Comparison of ENCODE assay signal across 10 cellular contexts in genomic region chr18:51082571-51083264, GRCh38. TPM values are rescaled to one million over a fixed set of nuclear protein-coding genes. Genes with fewer than 3 reads are reported as not detected.
DNase-seq lines count a peak whose midpoint lies in the region; ATAC-seq and TF ChIP-seq lines count a peak whose summit lies in the region.
"Had no signal": no experiment of that assay in that cellular context is flagged by ENCODE, and none has a peak within 500 bp of the region (broad histone marks: within the 10 kb centered on the region; RNA-seq: fewer than 3 reads in every experiment).

No MANE protein-coding gene starts in this region.

- H3K4me1 ChIP-seq in CD4-positive, CD25-positive, alpha-beta regulatory T cell (ENCODE audit: control insufficient read depth, insufficient read depth, low read length, poor library complexity, severe bottlenecking): no peaks in the 10 kb centered on the region

- H3K27me3 ChIP-seq in CD4-positive, CD25-positive, alpha-beta regulatory T cell (ENCODE audit: control insufficient read depth, insufficient read depth, low read length): no peaks in the 10 kb centered on the region

- H3K9me3 ChIP-seq in CD4-positive, CD25-positive, alpha-beta regulatory T cell (ENCODE audit: control insufficient read depth in 2 of 2, low read length in 2 of 2): no peaks in the 10 kb centered on the region

- H3K27ac Mint-ChIP-seq in CD4-positive, CD25-positive, alpha-beta regulatory T cell: peak overlapping the region; percentile 26 to 30 (median 27)

- peaks cover 66% of the 10 kb centered on the region for H3K36me3 ChIP-seq in CD4-positive, CD25-positive, alpha-beta regulatory T cell (ENCODE audit: control insufficient read depth, insufficient read depth, low read length)

- no peak overlapping the region for H3K4me3 Mint-ChIP-seq in CD4-positive, CD25-positive, alpha-beta regulatory T cell

- ATAC-seq in CD4-positive, CD25-positive, alpha-beta regulatory T cell (ENCODE audit: low read depth in 2 of 2): no peak
- ATAC-seq in GM19372 (IDR thresholded peaks at IDR 0.05; ENCODE audit: low read depth, unreplicated experiment): peak; percentile 78
- peak; percentile 76 for ATAC-seq in HG03342 (IDR thresholded peaks at IDR 0.05; ENCODE audit: unreplicated experiment)

- H3K36me3 Mint-ChIP-seq in CD4-positive, CD25-positive, alpha-beta regulatory T cell: peaks cover 57% of the 10 kb centered on the region

- no peak overlapping the region for H3K27ac ChIP-seq in CD4-positive, CD25-positive, alpha-beta regulatory T cell (ENCODE audit: insufficient read depth, low read length, poor library complexity, severe bottlenecking)

- no peak overlapping the region for H3K4me3 ChIP-seq in CD4-positive, CD25-positive, alpha-beta regulatory T cell (ENCODE audit: low read depth, low read length)
- H3K4me3 ChIP-seq in choroid plexus epithelial cell (ENCODE audit: low read depth, low read length): no peak overlapping the region
- H3K4me3 ChIP-seq in foreskin fibroblast (ENCODE audit: low read depth in 1 of 2, low read length in 2 of 2): no peak overlapping the region

- TF ChIP-seq CTCF in choroid plexus epithelial cell (conservative IDR thresholded peaks at IDR 0.05; ENCODE audit: low read depth, low read length) (no peak), foreskin fibroblast (IDR thresholded peaks at IDR 0.05; ENCODE audit: low read depth, low read length) (no peak)

- peaks cover 0 to 12% (median 3%) of the 10 kb centered on the region in 7 donors for H3K9me3 Mint-ChIP-seq in CD4-positive, CD25-positive, alpha-beta regulatory T cell

- DNase-seq in CD4-positive, CD25-positive, alpha-beta regulatory T cell: peak in 1 of 3 donors; percentile 24
- DNase-seq in choroid plexus epithelial cell (ENCODE audit: low read depth) (peak; percentile 47), foreskin fibroblast (no peak), NCI-H1436 treated with DMSO at 0.1 percent for 48 hours (lab: John Stamatoyannopoulos, UW) (no peak), NCI-H1930 (lab: John Stamatoyannopoulos, UW) (no peak)
- DNase-seq in effector CD8-positive, alpha-beta T cell (lab: John Stamatoyannopoulos, UW): no peak
- DNase-seq: DND-41, substantia nigra had no signal

- peaks cover 0 to 18% (median 11%) of the 10 kb centered on the region in 4 donors for H3K4me1 Mint-ChIP-seq in CD4-positive, CD25-positive, alpha-beta regulatory T cell

- no peaks in the 10 kb centered on the region for H3K27me3 Mint-ChIP-seq in CD4-positive, CD25-positive, alpha-beta regulatory T cell

RNA-seq across cellular contexts. Expression of gene SMAD4, which starts 52.7 kb away (rescaled TPM):
- total RNA-seq in CD4-positive, CD25-positive, alpha-beta regulatory T cell: 89.5 TPM
- polyA plus RNA-seq in CD4-positive, CD25-positive, alpha-beta regulatory T cell: 10 to 100 TPM; 61.5 to 84.4 (median 78.0) TPM

Comparison
In these comparisons a context has a peak if more than half of its experiments do, and no peak if none do; other contexts are left out.
1. ATAC-seq: peak in GM19372 (single experiment) and HG03342 (single experiment); none in CD4-positive, CD25-positive, alpha-beta regulatory T cell (0 of 2).